11 cellular contexts compared by ENCODE assay signal in the genomic region with DNA sequence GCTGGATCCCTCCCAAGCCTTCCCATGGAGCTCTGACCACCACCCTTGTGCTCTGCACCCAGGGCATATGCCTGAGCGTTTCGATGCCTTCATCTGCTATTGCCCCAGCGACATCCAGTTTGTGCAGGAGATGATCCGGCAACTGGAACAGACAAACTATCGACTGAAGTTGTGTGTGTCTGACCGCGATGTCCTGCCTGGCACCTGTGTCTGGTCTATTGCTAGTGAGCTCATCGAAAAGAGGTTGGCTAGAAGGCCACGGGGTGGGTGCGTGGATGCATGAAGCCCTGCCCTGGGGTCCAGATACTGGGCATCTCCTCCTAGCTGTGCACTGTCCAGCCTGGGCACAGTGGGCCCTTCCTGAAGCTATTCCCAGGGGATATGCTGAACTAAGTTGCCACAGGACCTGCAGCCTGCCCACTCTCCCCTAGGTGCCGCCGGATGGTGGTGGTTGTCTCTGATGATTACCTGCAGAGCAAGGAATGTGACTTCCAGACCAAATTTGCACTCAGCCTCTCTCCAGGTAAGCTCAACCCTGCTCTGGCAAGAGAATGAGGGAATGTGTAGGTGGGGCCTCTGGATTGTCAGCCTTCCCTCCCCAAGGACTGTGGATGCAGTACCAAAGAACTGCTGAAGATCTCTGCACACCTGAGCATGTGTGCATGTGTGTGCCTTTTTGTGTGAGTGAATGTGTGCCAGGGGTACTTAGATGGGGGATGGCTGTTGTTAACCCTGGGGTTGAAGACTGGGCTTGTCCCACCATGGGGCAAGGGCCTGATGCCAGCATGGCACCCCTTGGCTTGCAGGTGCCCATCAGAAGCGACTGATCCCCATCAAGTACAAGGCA. TPM values are rescaled to one million over a fixed set of nuclear protein-coding genes. Genes with fewer than 3 reads are reported as not detected.
DNase-seq lines count a peak whose midpoint lies in the region; ATAC-seq and TF ChIP-seq lines count a peak whose summit lies in the region.
"Had no signal": no experiment of that assay in that cellular context is flagged by ENCODE, and none has a peak within 500 bp of the region (broad histone marks: within the 10 kb centered on the region; RNA-seq: fewer than 3 reads in every experiment).

No MANE protein-coding gene starts in this region.

- H3K36me3 Mint-ChIP-seq in CD4-positive, alpha-beta memory T cell, result peaks cover 12 to 56% of the 10 kb centered on the region in 2 donors
- H3K36me3 Mint-ChIP-seq in IgD-negative memory B cell (peaks cover 4% of the 10 kb centered on the region), natural killer cell (no peaks in the 10 kb centered on the region)

- no peaks in the 10 kb centered on the region for H3K9me3 ChIP-seq in CD4-positive, alpha-beta memory T cell (ENCODE audit: control insufficient read depth in 1 of 2, low read length in 2 of 2)
- no peaks in the 10 kb centered on the region for H3K9me3 ChIP-seq in duodenal mucosa (ENCODE audit: control insufficient read depth in 1 of 2, low read length in 2 of 2)

- peak overlapping the region in 1 of 2 donors; percentile 90 for H3K9ac ChIP-seq in duodenal mucosa (ENCODE audit: low read depth in 1 of 2, low read length in 2 of 2)

- H3K27ac ChIP-seq in CD4-positive, alpha-beta memory T cell (ENCODE audit: low read depth, low read length), result no peak overlapping the region
- H3K27ac ChIP-seq in duodenal mucosa (ENCODE audit: low read depth, low read length), result no peak overlapping the region

- CTCF ChIA-PET in CD4-positive, alpha-beta memory T cell (lab: Charles Lee; ENCODE audit: partially characterized antibody), result interaction anchor here (1.4 kb wide), 1 partner anchor 19 kb away, joined by 4 read pairs; no protein-coding TSS in a partner anchor

- no peak for DNase-seq in CD4-positive, alpha-beta memory T cell
- DNase-seq in natural killer cell, result no peak
- no peak for DNase-seq in Kasumi-1 (lab: John Stamatoyannopoulos, UW)
- DNase-seq: NCI-H1105; NK-92 treated with Interleukin-12 subunit alpha and Interleukin-12 subunit beta, amount 100 ng/mL, for 24 hours had no signal

- no peak for ATAC-seq in natural killer cell
- no peak for ATAC-seq in GM19023 (IDR thresholded peaks at IDR 0.05; ENCODE audit: unreplicated experiment)
- ATAC-seq in HG03045 (IDR thresholded peaks at IDR 0.05; ENCODE audit: unreplicated experiment), result no peak
- no peak for ATAC-seq in GM21825 (IDR thresholded peaks at IDR 0.05; ENCODE audit: unreplicated experiment)
- ATAC-seq: esophagus mucosa had no signal

- POLR2A ChIA-PET in CD4-positive, alpha-beta memory T cell (lab: Charles Lee; ENCODE audit: partially characterized antibody), result interaction anchor here (4.6 to 8.4 kb wide), 2 partner anchors 12 to 25 kb away, joined by 30 to 255 read pairs; a partner anchor contains a TSS

- H3K4me1 ChIP-seq in CD4-positive, alpha-beta memory T cell (ENCODE audit: insufficient read depth, low read length), result peaks cover 42% of the 10 kb centered on the region
- peaks cover 28 to 35% of the 10 kb centered on the region in 2 donors for H3K4me1 ChIP-seq in duodenal mucosa (ENCODE audit: control insufficient read depth in 1 of 2, insufficient read depth in 2 of 2, low read length in 2 of 2)

- peak overlapping the region; percentile 37 to 99 (median 97) for H3K4me3 Mint-ChIP-seq in CD4-positive, alpha-beta memory T cell
- H3K4me3 Mint-ChIP-seq in IgD-negative memory B cell (peak overlapping the region; percentile 38 to 96 (median 82)), natural killer cell (peak overlapping the region; percentile 99)

- peak overlapping the region in 6 of 7 donors; percentile 1 to 99 (median 74) for H3K27ac Mint-ChIP-seq in CD4-positive, alpha-beta memory T cell
- H3K27ac Mint-ChIP-seq in IgD-negative memory B cell, result peak overlapping the region in 2 of 3 donors; percentile 46 to 80
- peak overlapping the region; percentile 95 for H3K27ac Mint-ChIP-seq in natural killer cell

- H3K4me3 ChIP-seq in CD4-positive, alpha-beta memory T cell (ENCODE audit: low read length in 2 of 2), result peak overlapping the region in 1 of 2 donors; percentile 95
- H3K4me3 ChIP-seq in duodenal mucosa (ENCODE audit: low read depth in 1 of 2, low read length in 2 of 2), result peak overlapping the region; percentile 95

- H3K27me3 Mint-ChIP-seq in CD4-positive, alpha-beta memory T cell, result no peaks in the 10 kb centered on the region
- no peaks in the 10 kb centered on the region for H3K27me3 Mint-ChIP-seq in IgD-negative memory B cell
- H3K27me3 Mint-ChIP-seq in natural killer cell (ENCODE audit: low read depth in 2 of 2), result no peaks in the 10 kb centered on the region

- TF ChIP-seq CTCF in natural killer cell (IDR thresholded peaks at IDR 0.05), result no peak

- H3K4me1 Mint-ChIP-seq in CD4-positive, alpha-beta memory T cell, result peaks cover 30 to 62% (median 45%) of the 10 kb centered on the region in 4 donors
- H3K4me1 Mint-ChIP-seq in IgD-negative memory B cell (peaks cover 22 to 42% (median 33%) of the 10 kb centered on the region in 3 donors), natural killer cell (peaks cover 54 to 56% of the 10 kb centered on the region in 2 donors)

- intact Hi-C loops in CD4-positive, alpha-beta memory T cell (cut with micrococcal nuclease), result no loop called here
- intact Hi-C loops in natural killer cell (cut with micrococcal nuclease), result no loop called here

- no peaks in the 10 kb centered on the region for H3K27me3 ChIP-seq in CD4-positive, alpha-beta memory T cell (ENCODE audit: insufficient read depth, low read length)
- no peaks in the 10 kb centered on the region for H3K27me3 ChIP-seq in duodenal mucosa (ENCODE audit: control insufficient read depth in 1 of 2, insufficient read depth in 2 of 2, low read length in 2 of 2)

- H3K36me3 ChIP-seq in CD4-positive, alpha-beta memory T cell (ENCODE audit: insufficient read depth, low read length), result peaks cover 13% of the 10 kb centered on the region
- peaks cover 19 to 23% of the 10 kb centered on the region in 2 donors for H3K36me3 ChIP-seq in duodenal mucosa (ENCODE audit: control insufficient read depth in 1 of 2, insufficient read depth in 2 of 2, low read length in 2 of 2)

- peaks cover 0 to 6% (median 2%) of the 10 kb centered on the region in 8 donors for H3K9me3 Mint-ChIP-seq in CD4-positive, alpha-beta memory T cell
- H3K9me3 Mint-ChIP-seq in IgD-negative memory B cell (no peaks in the 10 kb centered on the region), natural killer cell (no peaks in the 10 kb centered on the region)

RNA-seq across cellular contexts. Expression of a gene that starts 2.1 kb away (rescaled TPM):
- 10 to 100 TPM; 50.5 to 57.4 TPM for total RNA-seq in CD4-positive, alpha-beta memory T cell
- polyA plus RNA-seq in CD4-positive, alpha-beta memory T cell, result 100 to 1,000 TPM; 104 to 129 TPM
- polyA plus RNA-seq in IgD-negative memory B cell, result 83.0 TPM
- 10 to 100 TPM; 60.5 to 71.0 (median 67.7) TPM for total RNA-seq in natural killer cell

RNA-seq across cellular contexts. Expression of a gene that starts 3.6 kb away (rescaled TPM):
- total RNA-seq in CD4-positive, alpha-beta memory T cell, result 10 to 100 TPM; 78.7 to 82.8 TPM
- 10 to 100 TPM; 52.4 to 76.3 TPM for polyA plus RNA-seq in CD4-positive, alpha-beta memory T cell
- polyA plus RNA-seq in IgD-negative memory B cell, result 41.8 TPM
- 100 to 1,000 TPM in 1 of 3 donors, 10 to 100 TPM in 2; 79.4 to 101 (median 93.9) TPM for total RNA-seq in natural killer cell

RNA-seq across cellular contexts. Expression of a gene that starts 24.8 kb away (rescaled TPM):
- 10 to 100 TPM; 39.6 to 43.9 TPM for total RNA-seq in CD4-positive, alpha-beta memory T cell
- polyA plus RNA-seq in CD4-positive, alpha-beta memory T cell, result 10 to 100 TPM; 13.3 to 18.0 TPM
- 13.0 TPM for polyA plus RNA-seq in IgD-negative memory B cell
- 10 to 100 TPM; 37.2 to 46.1 (median 44.0) TPM for total RNA-seq in natural killer cell
